Comparison of ENCODE assay signal across 34 cellular contexts in genomic region chr6:21375717-21376116, GRCh38.
"Had no signal": no experiment of that assay in that cellular context is flagged by ENCODE, and none has a peak within 500 bp of the region (broad histone marks: within the 10 kb centered on the region; RNA-seq: fewer than 3 reads in every experiment).

No MANE protein-coding gene starts in this region.

- H2AFZ ChIP-seq: PC-9 had no signal

- ATAC-seq: activated CD8-positive, alpha-beta T cell treated with anti-CD3 and anti-CD28 coated beads for 36 hours; activated T-cell treated with anti-CD3 and anti-CD28 coated beads, Interleukin-2, amount 50 U/mL, for 72 hours; activated T-helper 17 cell treated with anti-CD3 and anti-CD28 coated beads, Interleukin-2, amount 50 U/mL, for 72 hours; Right ventricle myocardium inferior had no signal

- H3K9me3 Mint-ChIP-seq: activated CD4-positive, alpha-beta T cell treated with anti-CD3 and anti-CD28 coated beads, Interleukin-2, amount 10 ng/mL, durations not matched to agents 24 days and 14 days; activated CD8-positive, alpha-beta T cell treated with anti-CD3 and anti-CD28 coated beads for 36 hours; activated naive CD8-positive, alpha-beta T cell treated with anti-CD3 and anti-CD28 coated beads for 36 hours; activated T-cell treated with anti-CD3 and anti-CD28 coated beads, Interleukin-2, amount 50 U/mL, for 72 hours; activated T-helper 17 cell treated with anti-CD3 and anti-CD28 coated beads, Interleukin-2, amount 50 U/mL, for 72 hours had no signal

- H3K4me3 Mint-ChIP-seq: activated CD4-positive, alpha-beta T cell treated with anti-CD3 and anti-CD28 coated beads, Interleukin-2, amount 10 ng/mL, durations not matched to agents 24 days and 14 days; activated CD8-positive, alpha-beta T cell treated with anti-CD3 and anti-CD28 coated beads for 36 hours; activated naive CD8-positive, alpha-beta T cell treated with anti-CD3 and anti-CD28 coated beads for 36 hours; activated T-cell treated with anti-CD3 and anti-CD28 coated beads, Interleukin-2, amount 50 U/mL, for 72 hours; activated T-helper 17 cell treated with anti-CD3 and anti-CD28 coated beads, Interleukin-2, amount 50 U/mL, for 72 hours had no signal

- H3K4me3 ChIP-seq: PC-9 had no signal

- H3K27ac ChIP-seq: brain microvascular endothelial cell, PC-9, RWPE1, VCaP had no signal

- H3K4me2 ChIP-seq: PC-9 had no signal

- H3K27me3 Mint-ChIP-seq: activated CD8-positive, alpha-beta T cell treated with anti-CD3 and anti-CD28 coated beads for 36 hours; activated naive CD8-positive, alpha-beta T cell treated with anti-CD3 and anti-CD28 coated beads for 36 hours had no signal

- H3K27ac Mint-ChIP-seq: activated CD4-positive, alpha-beta T cell treated with anti-CD3 and anti-CD28 coated beads, Interleukin-2, amount 10 ng/mL, durations not matched to agents 24 days and 14 days; activated CD8-positive, alpha-beta T cell treated with anti-CD3 and anti-CD28 coated beads for 36 hours; activated naive CD8-positive, alpha-beta T cell treated with anti-CD3 and anti-CD28 coated beads for 36 hours; activated T-cell treated with anti-CD3 and anti-CD28 coated beads, Interleukin-2, amount 50 U/mL, for 72 hours; activated T-helper 17 cell treated with anti-CD3 and anti-CD28 coated beads, Interleukin-2, amount 50 U/mL, for 72 hours had no signal

- DNase-seq: activated CD4-positive, alpha-beta T cell treated with anti-CD3 and anti-CD28 coated beads for 1 hour; activated CD4-positive, alpha-beta T cell treated with anti-CD3 and anti-CD28 coated beads, Interleukin-2, amount 10 ng/mL, durations not matched to agents 24 days and 14 days; activated CD4-positive, alpha-beta T cell treated with anti-CD3 and anti-CD28 coated beads, Interleukin-2, amount 50 U/mL, for 4 hours; activated CD4-positive, CD25-positive, alpha-beta regulatory T cell; activated CD8-positive, alpha-beta T cell treated with anti-CD3 and anti-CD28 coated beads for 36 hours; activated effector memory CD4-positive, alpha-beta T cell treated with anti-CD3 and anti-CD28 coated beads, Interleukin-2, amount 50 U/mL, for 16 hours; activated naive CD4-positive, alpha-beta T cell; activated naive CD4-positive, alpha-beta T cell treated with anti-CD3 and anti-CD28 coated beads, Interleukin-2, amount 50 U/mL, for 16 hours; activated naive CD8-positive, alpha-beta T cell treated with anti-CD3 and anti-CD28 coated beads for 36 hours; activated T-cell treated with anti-CD3 and anti-CD28 coated beads, Interleukin-2, amount 50 U/mL, for 1 hour; activated T-cell treated with anti-CD3 and anti-CD28 coated beads, Interleukin-2, amount 50 U/mL, for 72 hours; amniotic stem cell; aorta; brain microvascular endothelial cell; central memory CD4-positive, alpha-beta T cell; NCI-H1048; NCI-H1105 treated with DMSO at 0.1 percent for 48 hours; NCI-H1436; NCI-H1694; NCI-H1930; NCI-H2081 treated with DMSO at 0.1 percent for 48 hours; NCI-H510A; NCI-H748 treated with DMSO at 0.1 percent for 48 hours; NK-92 treated with Interleukin-12 subunit alpha and Interleukin-12 subunit beta, amount 100 ng/mL, for 24 hours; PC-9; SIG-M5; SW 1271; T-helper 1 cell; T-helper 2 cell; T-helper 9 cell had no signal

- H3K27me3 ChIP-seq: brain microvascular endothelial cell had no signal

- H3K4me1 Mint-ChIP-seq: activated CD4-positive, alpha-beta T cell treated with anti-CD3 and anti-CD28 coated beads, Interleukin-2, amount 10 ng/mL, durations not matched to agents 24 days and 14 days; activated naive CD8-positive, alpha-beta T cell treated with anti-CD3 and anti-CD28 coated beads for 36 hours; activated T-helper 17 cell treated with anti-CD3 and anti-CD28 coated beads, Interleukin-2, amount 50 U/mL, for 72 hours had no signal

- H3K36me3 Mint-ChIP-seq: activated naive CD8-positive, alpha-beta T cell treated with anti-CD3 and anti-CD28 coated beads for 36 hours had no signal

- H3K36me3 ChIP-seq: brain microvascular endothelial cell had no signal
